ENCODE assay signal across 15 cellular contexts in genomic region chr6:80967618-80968017, GRCh38.
"Had no signal": no experiment of that assay in that cellular context is flagged by ENCODE, and none has a peak within 500 bp of the region (broad histone marks: within the 10 kb centered on the region; RNA-seq: fewer than 3 reads in every experiment).

No MANE protein-coding gene starts in this region.

- H3K4me3 Mint-ChIP-seq: activated CD4-positive, alpha-beta memory T cell treated with anti-CD3 and anti-CD28 coated beads, Interleukin-2, amount 10 ng/mL, durations not matched to agents 7 days and 5 days; activated CD4-positive, alpha-beta T cell treated with anti-CD3 and anti-CD28 coated beads for 36 hours; activated naive CD8-positive, alpha-beta T cell treated with anti-CD3 and anti-CD28 coated beads, Interleukin-2, amount 10 ng/mL, durations not matched to agents 7 days and 5 days; memory B cell had no signal

- H3K9me3 ChIP-seq: esophagus squamous epithelium, left ventricle myocardium inferior had no signal

- H3K27me3 ChIP-seq: esophagus squamous epithelium had no signal

- H3K36me3 Mint-ChIP-seq: activated naive CD8-positive, alpha-beta T cell treated with anti-CD3 and anti-CD28 coated beads, Interleukin-2, amount 10 ng/mL, durations not matched to agents 7 days and 5 days; memory B cell had no signal

- H3K27me3 Mint-ChIP-seq: activated CD4-positive, alpha-beta memory T cell treated with anti-CD3 and anti-CD28 coated beads, Interleukin-2, amount 10 ng/mL, durations not matched to agents 7 days and 5 days; activated CD4-positive, alpha-beta T cell treated with anti-CD3 and anti-CD28 coated beads for 36 hours; activated naive CD8-positive, alpha-beta T cell treated with anti-CD3 and anti-CD28 coated beads, Interleukin-2, amount 10 ng/mL, durations not matched to agents 7 days and 5 days; memory B cell had no signal

- H3K27ac Mint-ChIP-seq: activated CD4-positive, alpha-beta memory T cell treated with anti-CD3 and anti-CD28 coated beads, Interleukin-2, amount 10 ng/mL, durations not matched to agents 7 days and 5 days; activated CD4-positive, alpha-beta T cell treated with anti-CD3 and anti-CD28 coated beads for 36 hours; activated naive CD8-positive, alpha-beta T cell treated with anti-CD3 and anti-CD28 coated beads, Interleukin-2, amount 10 ng/mL, durations not matched to agents 7 days and 5 days; memory B cell had no signal

- H3K36me3 ChIP-seq: esophagus squamous epithelium, left ventricle myocardium inferior had no signal

- H3K27ac ChIP-seq: esophagus squamous epithelium, left ventricle myocardium inferior, VCaP had no signal

- H3K4me1 Mint-ChIP-seq: activated CD4-positive, alpha-beta memory T cell treated with anti-CD3 and anti-CD28 coated beads, Interleukin-2, amount 10 ng/mL, durations not matched to agents 7 days and 5 days; activated CD4-positive, alpha-beta T cell treated with anti-CD3 and anti-CD28 coated beads for 36 hours; activated naive CD8-positive, alpha-beta T cell treated with anti-CD3 and anti-CD28 coated beads, Interleukin-2, amount 10 ng/mL, durations not matched to agents 7 days and 5 days; memory B cell had no signal

- H3K9me3 Mint-ChIP-seq: activated CD4-positive, alpha-beta memory T cell treated with anti-CD3 and anti-CD28 coated beads, Interleukin-2, amount 10 ng/mL, durations not matched to agents 7 days and 5 days; activated naive CD8-positive, alpha-beta T cell treated with anti-CD3 and anti-CD28 coated beads, Interleukin-2, amount 10 ng/mL, durations not matched to agents 7 days and 5 days; memory B cell had no signal

- H3K4me1 ChIP-seq: esophagus squamous epithelium, left ventricle myocardium inferior had no signal

- ATAC-seq: activated CD4-positive, alpha-beta T cell treated with anti-CD3 and anti-CD28 coated beads for 36 hours had no signal

- H3K4me3 ChIP-seq: esophagus squamous epithelium, left ventricle myocardium inferior had no signal

- DNase-seq: activated CD4-positive, alpha-beta memory T cell treated with anti-CD3 and anti-CD28 coated beads, Interleukin-2, amount 10 ng/mL, durations not matched to agents 7 days and 5 days; activated CD4-positive, alpha-beta T cell treated with anti-CD3 and anti-CD28 coated beads for 36 hours; activated CD8-positive, alpha-beta memory T cell treated with anti-CD3 and anti-CD28 coated beads, Interleukin-2, amount 50 U/mL, for 48 hours; activated naive CD8-positive, alpha-beta T cell treated with anti-CD3 and anti-CD28 coated beads, Interleukin-2, amount 10 ng/mL, durations not matched to agents 7 days and 5 days; anterior cingulate cortex; cerebellar nuclear complex; esophagus squamous epithelium; foreskin fibroblast; glutamatergic neuron; left ventricle myocardium inferior; posterior cingulate gyrus; stimulated activated CD4-positive, alpha-beta T cell treated with anti-CD3 and anti-CD28 coated beads, Interleukin-4, amount 100 ng/mL, for 4 hours; T1000 had no signal
